Comparison of ENCODE assay signal across 21 cellular contexts in genomic region chr10:124592736-124593430, GRCh38.
"Had no signal": no experiment of that assay in that cellular context is flagged by ENCODE, and none has a peak within 500 bp of the region (broad histone marks: within the 10 kb centered on the region; RNA-seq: fewer than 3 reads in every experiment).

No MANE protein-coding gene starts in this region.

- H3K4me3 Mint-ChIP-seq: activated CD4-positive, alpha-beta T cell treated with anti-CD3 and anti-CD28 coated beads, Interleukin-2, amount 10 ng/mL, durations not matched to agents 7 days and 5 days; activated CD8-positive, alpha-beta T cell treated with anti-CD3 and anti-CD28 coated beads, Interleukin-2, amount 10 ng/mL, durations not matched to agents 7 days and 5 days; activated naive CD4-positive, alpha-beta T cell treated with anti-CD3 and anti-CD28 coated beads for 36 hours; activated naive CD8-positive, alpha-beta T cell treated with anti-CD3 and anti-CD28 coated beads, Interleukin-2, amount 50 U/mL, for 24 hours; activated T-cell treated with anti-CD3 and anti-CD28 coated beads, Interleukin-2, amount 50 U/mL, for 4 hours; mesothelial cell of epicardium; neural progenitor cell; stimulated activated naive CD8-positive, alpha-beta T cell treated with anti-CD3 and anti-CD28 coated beads, Interleukin-15, Interleukin-2, amounts not matched to agents 100 ng/mL and 50 ng/mL, for 24 hours had no signal

- H3K27me3 Mint-ChIP-seq: activated CD4-positive, alpha-beta T cell treated with anti-CD3 and anti-CD28 coated beads, Interleukin-2, amount 10 ng/mL, durations not matched to agents 7 days and 5 days; activated naive CD8-positive, alpha-beta T cell treated with anti-CD3 and anti-CD28 coated beads, Interleukin-2, amount 50 U/mL, for 24 hours; stimulated activated naive CD8-positive, alpha-beta T cell treated with anti-CD3 and anti-CD28 coated beads, Interleukin-15, Interleukin-2, amounts not matched to agents 100 ng/mL and 50 ng/mL, for 24 hours had no signal

- H3K9ac ChIP-seq: neural progenitor cell had no signal

- H3K4me3 ChIP-seq: gastroesophageal sphincter, lung, neural progenitor cell, ovary, tibial nerve had no signal

- ATAC-seq: activated CD8-positive, alpha-beta T cell treated with anti-CD3 and anti-CD28 coated beads, Interleukin-2, amount 10 ng/mL, durations not matched to agents 7 days and 5 days; activated T-cell treated with anti-CD3 and anti-CD28 coated beads, Interleukin-2, amount 50 U/mL, for 4 hours; esophagus mucosa; gastroesophageal sphincter; left colon had no signal

- H3K4me2 ChIP-seq: neural progenitor cell had no signal

- FAIRE-seq: urothelium cell line had no signal

- H3K9me3 Mint-ChIP-seq: activated CD4-positive, alpha-beta T cell treated with anti-CD3 and anti-CD28 coated beads, Interleukin-2, amount 10 ng/mL, durations not matched to agents 7 days and 5 days; activated naive CD8-positive, alpha-beta T cell treated with anti-CD3 and anti-CD28 coated beads, Interleukin-2, amount 50 U/mL, for 24 hours; activated T-cell treated with anti-CD3 and anti-CD28 coated beads, Interleukin-2, amount 50 U/mL, for 4 hours; stimulated activated naive CD8-positive, alpha-beta T cell treated with anti-CD3 and anti-CD28 coated beads, Interleukin-15, Interleukin-2, amounts not matched to agents 100 ng/mL and 50 ng/mL, for 24 hours had no signal

- H2AFZ ChIP-seq: neural progenitor cell had no signal

- H3K27ac Mint-ChIP-seq: activated CD4-positive, alpha-beta T cell treated with anti-CD3 and anti-CD28 coated beads, Interleukin-2, amount 10 ng/mL, durations not matched to agents 7 days and 5 days; activated CD8-positive, alpha-beta T cell treated with anti-CD3 and anti-CD28 coated beads, Interleukin-2, amount 10 ng/mL, durations not matched to agents 7 days and 5 days; activated naive CD4-positive, alpha-beta T cell treated with anti-CD3 and anti-CD28 coated beads for 36 hours; activated naive CD8-positive, alpha-beta T cell treated with anti-CD3 and anti-CD28 coated beads, Interleukin-2, amount 50 U/mL, for 24 hours; mesothelial cell of epicardium; neural progenitor cell; stimulated activated naive CD8-positive, alpha-beta T cell treated with anti-CD3 and anti-CD28 coated beads, Interleukin-15, Interleukin-2, amounts not matched to agents 100 ng/mL and 50 ng/mL, for 24 hours had no signal

- H3K9me3 ChIP-seq: ovary had no signal

- H3K27ac ChIP-seq: gastroesophageal sphincter, neural progenitor cell, ovary had no signal

- H3K36me3 ChIP-seq: gastroesophageal sphincter, neural progenitor cell, ovary, tibial nerve had no signal

- H3K4me1 ChIP-seq: neural progenitor cell had no signal

- H3K27me3 ChIP-seq: gastroesophageal sphincter, neural progenitor cell, ovary, tibial nerve had no signal

- DNase-seq: activated CD4-positive, alpha-beta T cell treated with anti-CD3 and anti-CD28 coated beads, Interleukin-2, amount 10 ng/mL, durations not matched to agents 7 days and 5 days; activated CD8-positive, alpha-beta T cell treated with anti-CD3 and anti-CD28 coated beads, Interleukin-2, amount 10 ng/mL, durations not matched to agents 7 days and 5 days; activated naive CD8-positive, alpha-beta T cell treated with anti-CD3 and anti-CD28 coated beads, Interleukin-2, amount 50 U/mL, for 24 hours; activated T-cell treated with anti-CD3 and anti-CD28 coated beads, Interleukin-2, amount 50 U/mL, for 4 hours; anterior cingulate cortex; cortex of kidney; effector CD4-positive, alpha-beta T cell; left colon; stimulated activated CD4-positive, alpha-beta T cell treated with anti-CD3 and anti-CD28 coated beads, Interleukin-12 subunit alpha, Interleukin-12 subunit beta, amount 100 ng/mL, for 4 hours; stimulated activated CD4-positive, alpha-beta T cell treated with anti-CD3 and anti-CD28 coated beads, Interleukin-1b, Interleukin-23, amount 100 ng/mL, for 48 hours; T1000 had no signal
